ENCODE assay signal across 24 cellular contexts in genomic region chr2:187435756-187436155, GRCh38. TPM values are rescaled to one million over a fixed set of nuclear protein-coding genes. Genes with fewer than 3 reads are reported as not detected.
DNase-seq lines count a peak whose midpoint lies in the region; ATAC-seq, FAIRE-seq and TF ChIP-seq lines count a peak whose summit lies in the region.
"Had no signal": no experiment of that assay in that cellular context is flagged by ENCODE, and none has a peak within 500 bp of the region (broad histone marks: within the 10 kb centered on the region; RNA-seq: fewer than 3 reads in every experiment).

No MANE protein-coding gene starts in this region.

- ATAC-seq in HG02840 (IDR thresholded peaks at IDR 0.05; ENCODE audit: low FRiP score, unreplicated experiment), result no peak
- ATAC-seq: CD8-positive, alpha-beta T cell; Right ventricle myocardium inferior had no signal

- no peak for TF ChIP-seq CTCF in epithelial cell of esophagus (IDR thresholded peaks at IDR 0.05; ENCODE audit: insufficient read depth, low read depth, low read length, missing control alignments)

- peak; percentile 11 for DNase-seq in A172 (ENCODE audit: low spot score)
- DNase-seq in HCEC 1CT, result peak; percentile 42
- peak; percentile 44 for DNase-seq in astrocyte of the hippocampus (ENCODE audit: low read depth, low spot score)
- DNase-seq in epithelial cell of esophagus (ENCODE audit: low read depth), result peak; percentile 13
- no peak for DNase-seq in GM19239 (ENCODE audit: insufficient read length, low spot score)
- DNase-seq in stimulated activated CD8-positive, alpha-beta memory T cell treated with anti-CD3 and anti-CD28 coated beads, Interleukin-4, amount 100 ng/mL, for 48 hours, result no peak
- no peak for DNase-seq in NCI-H2107 treated with DMSO at 0.1 percent for 48 hours (lab: John Stamatoyannopoulos, UW; ENCODE audit: unreplicated experiment)
- DNase-seq: AML-193; C1 segment of cervical spinal cord; CD8-positive, alpha-beta T cell; DMS153; H7; HFFc6; KBM-7; NCI-H1092 treated with DMSO at 0.1 percent for 48 hours; NCI-H2081; NCI-H2171 treated with DMSO at 0.1 percent for 48 hours; NCI-H524 treated with DMSO at 0.1 percent for 48 hours; NCI-H82 had no signal

- H3K4me3 ChIP-seq in epithelial cell of esophagus (ENCODE audit: low read length), result no peak overlapping the region
- H3K4me3 ChIP-seq: SJSA1 had no signal

- no peak for FAIRE-seq in GM19239 (lab: Jason Lieb, UNC)
- FAIRE-seq: RCC 7860 had no signal

RNA-seq across cellular contexts. Expression of gene CALCRL, which starts 12.3 kb away (rescaled TPM):
- total RNA-seq in A172 (2014; rRNA removed; shearing (Covaris generic)), result 0.05 and 2.3 TPM in 2 replicates
- total RNA-seq: OCI-LY7 had no signal

Comparison
In these comparisons a context has a peak if more than half of its experiments do, and no peak if none do; other contexts are left out.
1. DNase-seq: peak in A172 (single experiment), HCEC 1CT (single experiment), astrocyte of the hippocampus (single experiment) and epithelial cell of esophagus (single experiment); none in GM19239 (single experiment), stimulated activated CD8-positive, alpha-beta memory T cell treated with anti-CD3 and anti-CD28 coated beads, Interleukin-4, amount 100 ng/mL, for 48 hours (single experiment) and NCI-H2107 treated with DMSO at 0.1 percent for 48 hours (single experiment).